19 cellular contexts compared by ENCODE assay signal in the genomic region with DNA sequence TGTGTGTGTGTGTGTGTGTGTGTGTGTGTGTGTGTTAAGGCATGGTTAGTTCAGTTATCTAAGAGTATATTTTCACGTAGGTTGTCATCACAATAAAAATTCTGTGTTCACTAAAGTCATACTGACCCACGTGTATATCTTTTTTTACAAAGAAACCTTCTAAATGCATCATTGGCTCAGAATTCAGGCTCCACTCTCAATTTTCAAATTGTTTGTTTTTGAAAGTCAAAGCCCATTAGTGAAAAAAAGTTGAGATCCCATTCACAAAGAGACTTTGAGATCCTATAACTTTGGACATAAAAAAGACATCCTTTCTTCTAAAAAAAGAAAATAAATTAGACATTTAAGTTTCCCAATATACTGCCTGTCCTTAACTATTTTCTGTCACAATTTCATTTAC. TPM values are rescaled to one million over a fixed set of nuclear protein-coding genes. Genes with fewer than 3 reads are reported as not detected.
A peak's percentile ranks its signal among the peaks of the same experiment; 100 is the strongest.
DNase-seq lines count a peak whose midpoint lies in the region; TF ChIP-seq lines count a peak whose summit lies in the region.
"Had no signal": no experiment of that assay in that cellular context is flagged by ENCODE, and none has a peak within 500 bp of the region (broad histone marks: within the 10 kb centered on the region; RNA-seq: fewer than 3 reads in every experiment).

No MANE protein-coding gene starts in this region.

- DNase-seq in EH (ENCODE audit: low read depth): peak; percentile 34
- peak; percentile 77 for DNase-seq in adipocyte (ENCODE audit: low read depth)
- peak; percentile 13 for DNase-seq in fibroblast of gingiva (ENCODE audit: low read depth)
- no peak for DNase-seq in NCI-H446 treated with DMSO at 0.1 percent for 48 hours (lab: John Stamatoyannopoulos, UW)
- no peak for DNase-seq in uterus
- no peak for DNase-seq in T-helper 9 cell
- DNase-seq: AML-193; Caco-2; Calu3; CD4-positive, alpha-beta T cell; CD8-positive, alpha-beta T cell; DMS79 treated with DMSO at 0.1 percent for 48 hours; EL; GDM1 had no signal

- H3K9ac ChIP-seq in adipocyte (ENCODE audit: low read length): no peak overlapping the region
- H3K9ac ChIP-seq: BLaER1 treated with 17β-estradiol and CSF1 and Interleukin-3, amounts not matched to agents 10 nM and 100 nM had no signal

- intact Hi-C loops in uterus (cut with DNase I; ENCODE audit: low total_unique reads): no loop called here

- H3K9me3 ChIP-seq in adipocyte (ENCODE audit: control insufficient read depth, low read length) (no peaks in the 10 kb centered on the region), uterus (no peaks in the 10 kb centered on the region)
- H3K9me3 ChIP-seq: A549; BLaER1 treated with 17β-estradiol and CSF1 and Interleukin-3, amounts not matched to agents 10 nM and 100 nM; Caco-2 had no signal

- H3K36me3 ChIP-seq in adipocyte (ENCODE audit: control insufficient read depth, insufficient read depth, low read length, severe bottlenecking) (peaks cover 72% of the 10 kb centered on the region), uterus (no peaks in the 10 kb centered on the region)

- H3K4me1 ChIP-seq in adipocyte (ENCODE audit: control insufficient read depth, insufficient read depth, low read length) (peaks cover 35% of the 10 kb centered on the region), uterus (no peaks in the 10 kb centered on the region)
- H3K4me1 ChIP-seq: Caco-2 had no signal

- no peaks in the 10 kb centered on the region for H3K27me3 ChIP-seq in adipocyte (replicated peaks; ENCODE audit: control insufficient read depth, insufficient read depth, low read length)
- H3K27me3 ChIP-seq in uterus: no peaks in the 10 kb centered on the region
- H3K27me3 ChIP-seq: BLaER1 treated with 17β-estradiol and CSF1 and Interleukin-3, amounts not matched to agents 10 nM and 100 nM had no signal

- H3K4me3 ChIP-seq in adipocyte (ENCODE audit: low read length): no peak overlapping the region
- no peak overlapping the region for H3K4me3 ChIP-seq in uterus
- H3K4me3 ChIP-seq: A549; BLaER1 treated with 17β-estradiol and CSF1 and Interleukin-3, amounts not matched to agents 10 nM and 100 nM; GM12878 had no signal

- no peak for TF ChIP-seq CTCF in uterus (IDR thresholded peaks at IDR 0.05)

- TF ChIP-seq POLR2A in uterus (IDR thresholded peaks at IDR 0.05): no peak

- no peak overlapping the region for H3K27ac ChIP-seq in uterus
- H3K27ac ChIP-seq: 22Rv1; A549; BLaER1 treated with 17β-estradiol and CSF1 and Interleukin-3, amounts not matched to agents 10 nM and 100 nM; C4-2B had no signal

RNA-seq across cellular contexts. Expression of a gene that starts 59.3 kb away (rescaled TPM):
- 10 to 100 TPM in 3 of 4 donors, 1 to 10 TPM in 1; 9.2 to 33.8 (median 24.9) TPM for total RNA-seq in uterus

Comparison
In these comparisons a context has a peak if more than half of its experiments do, and no peak if none do; other contexts are left out.
1. DNase-seq: peak in EH (single experiment), adipocyte (single experiment) and fibroblast of gingiva (single experiment); none in NCI-H446 treated with DMSO at 0.1 percent for 48 hours (single experiment), uterus (0 of 2) and T-helper 9 cell (single experiment).